1 cellular context compared by ENCODE assay signal in the genomic region with DNA sequence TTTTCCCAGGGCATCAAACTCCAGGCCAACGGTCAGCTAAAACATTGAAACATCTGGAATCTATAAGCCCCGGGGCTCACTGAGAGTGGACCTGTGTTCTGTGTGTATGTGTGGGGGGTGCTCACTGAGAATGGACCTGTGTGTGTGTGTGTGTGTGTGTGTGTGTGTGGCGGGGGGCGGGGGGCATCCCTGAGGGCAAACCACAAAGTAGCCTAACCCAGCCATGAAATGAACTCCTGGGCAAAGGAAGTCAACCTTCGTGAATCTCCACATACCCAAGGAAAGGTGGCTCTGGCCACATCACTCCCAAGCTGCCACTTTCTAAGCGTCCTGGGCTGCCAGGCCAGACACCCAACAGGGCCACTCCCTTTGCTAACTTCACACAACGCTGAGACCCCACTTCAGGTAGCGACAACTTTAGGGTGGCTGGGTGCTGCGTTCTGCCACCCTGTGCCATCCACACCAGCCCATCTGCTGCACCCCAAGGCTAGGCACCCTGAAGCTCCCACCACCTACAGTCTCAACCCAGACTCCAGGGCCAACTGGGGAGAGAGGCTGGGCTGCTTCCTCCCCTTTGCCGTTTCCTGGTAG.
TF ChIP-seq lines count a peak whose summit lies in the region.

No MANE protein-coding gene starts in this region.

TF ChIP-seq in HCT116, 20 proteins besides CTCF, POLR2A, EP300 and RAD21 (continued from another document):
- TF ChIP-seq, protein P1, sequence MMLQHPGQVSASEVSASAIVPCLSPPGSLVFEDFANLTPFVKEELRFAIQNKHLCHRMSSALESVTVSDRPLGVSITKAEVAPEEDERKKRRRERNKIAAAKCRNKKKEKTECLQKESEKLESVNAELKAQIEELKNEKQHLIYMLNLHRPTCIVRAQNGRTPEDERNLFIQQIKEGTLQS (IDR thresholded peaks at IDR 0.05): no peak
- TF ChIP-seq, protein P2, sequence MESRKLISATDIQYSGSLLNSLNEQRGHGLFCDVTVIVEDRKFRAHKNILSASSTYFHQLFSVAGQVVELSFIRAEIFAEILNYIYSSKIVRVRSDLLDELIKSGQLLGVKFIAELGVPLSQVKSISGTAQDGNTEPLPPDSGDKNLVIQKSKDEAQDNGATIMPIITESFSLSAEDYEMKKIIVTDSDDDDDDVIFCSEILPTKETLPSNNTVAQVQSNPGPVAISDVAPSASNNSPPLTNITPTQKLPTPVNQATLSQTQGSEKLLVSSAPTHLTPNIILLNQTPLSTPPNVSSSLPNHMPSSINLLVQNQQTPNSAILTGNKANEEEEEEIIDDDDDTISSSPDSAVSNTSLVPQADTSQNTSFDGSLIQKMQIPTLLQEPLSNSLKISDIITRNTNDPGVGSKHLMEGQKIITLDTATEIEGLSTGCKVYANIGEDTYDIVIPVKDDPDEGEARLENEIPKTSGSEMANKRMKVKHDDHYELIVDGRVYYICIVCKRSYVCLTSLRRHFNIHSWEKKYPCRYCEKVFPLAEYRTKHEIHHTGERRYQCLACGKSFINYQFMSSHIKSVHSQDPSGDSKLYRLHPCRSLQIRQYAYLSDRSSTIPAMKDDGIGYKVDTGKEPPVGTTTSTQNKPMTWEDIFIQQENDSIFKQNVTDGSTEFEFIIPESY (IDR thresholded peaks at IDR 0.05; ENCODE audit: extremely low read depth, insufficient replicate concordance, low read length): no peak
- no peak for TF ChIP-seq SP1 (IDR thresholded peaks at IDR 0.05; ENCODE audit: low read depth)
- no peak for TF ChIP-seq CBX3 (IDR thresholded peaks at IDR 0.05; ENCODE audit: low read depth)
- no peak for TF ChIP-seq FOSL1 (IDR thresholded peaks at IDR 0.05; ENCODE audit: low read depth)
- TF ChIP-seq SIN3A (IDR thresholded peaks at IDR 0.05; ENCODE audit: low read depth): no peak
- TF ChIP-seq ZFX (IDR thresholded peaks at IDR 0.05): no peak
- TF ChIP-seq, protein P3, sequence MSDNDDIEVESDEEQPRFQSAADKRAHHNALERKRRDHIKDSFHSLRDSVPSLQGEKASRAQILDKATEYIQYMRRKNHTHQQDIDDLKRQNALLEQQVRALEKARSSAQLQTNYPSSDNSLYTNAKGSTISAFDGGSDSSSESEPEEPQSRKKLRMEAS (IDR thresholded peaks at IDR 0.05): no peak
- no peak for TF ChIP-seq JUND (IDR thresholded peaks at IDR 0.05)
- no peak for TF ChIP-seq YY1 (IDR thresholded peaks at IDR 0.05; ENCODE audit: extremely low read depth, insufficient replicate concordance, low read depth, low read length)
- TF ChIP-seq EGR1 (IDR thresholded peaks at IDR 0.05; ENCODE audit: low read depth): no peak
- TF ChIP-seq ZNF274 (IDR thresholded peaks at IDR 0.05; ENCODE audit: low read depth, low read length): no peak
- TF ChIP-seq TCF7L2 (IDR thresholded peaks at IDR 0.05; ENCODE audit: borderline replicate concordance, extremely low read depth, insufficient read depth, insufficient read length): no peak
- TF ChIP-seq, protein P4, sequence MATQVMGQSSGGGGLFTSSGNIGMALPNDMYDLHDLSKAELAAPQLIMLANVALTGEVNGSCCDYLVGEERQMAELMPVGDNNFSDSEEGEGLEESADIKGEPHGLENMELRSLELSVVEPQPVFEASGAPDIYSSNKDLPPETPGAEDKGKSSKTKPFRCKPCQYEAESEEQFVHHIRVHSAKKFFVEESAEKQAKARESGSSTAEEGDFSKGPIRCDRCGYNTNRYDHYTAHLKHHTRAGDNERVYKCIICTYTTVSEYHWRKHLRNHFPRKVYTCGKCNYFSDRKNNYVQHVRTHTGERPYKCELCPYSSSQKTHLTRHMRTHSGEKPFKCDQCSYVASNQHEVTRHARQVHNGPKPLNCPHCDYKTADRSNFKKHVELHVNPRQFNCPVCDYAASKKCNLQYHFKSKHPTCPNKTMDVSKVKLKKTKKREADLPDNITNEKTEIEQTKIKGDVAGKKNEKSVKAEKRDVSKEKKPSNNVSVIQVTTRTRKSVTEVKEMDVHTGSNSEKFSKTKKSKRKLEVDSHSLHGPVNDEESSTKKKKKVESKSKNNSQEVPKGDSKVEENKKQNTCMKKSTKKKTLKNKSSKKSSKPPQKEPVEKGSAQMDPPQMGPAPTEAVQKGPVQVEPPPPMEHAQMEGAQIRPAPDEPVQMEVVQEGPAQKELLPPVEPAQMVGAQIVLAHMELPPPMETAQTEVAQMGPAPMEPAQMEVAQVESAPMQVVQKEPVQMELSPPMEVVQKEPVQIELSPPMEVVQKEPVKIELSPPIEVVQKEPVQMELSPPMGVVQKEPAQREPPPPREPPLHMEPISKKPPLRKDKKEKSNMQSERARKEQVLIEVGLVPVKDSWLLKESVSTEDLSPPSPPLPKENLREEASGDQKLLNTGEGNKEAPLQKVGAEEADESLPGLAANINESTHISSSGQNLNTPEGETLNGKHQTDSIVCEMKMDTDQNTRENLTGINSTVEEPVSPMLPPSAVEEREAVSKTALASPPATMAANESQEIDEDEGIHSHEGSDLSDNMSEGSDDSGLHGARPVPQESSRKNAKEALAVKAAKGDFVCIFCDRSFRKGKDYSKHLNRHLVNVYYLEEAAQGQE (IDR thresholded peaks at IDR 0.05; ENCODE audit: low read depth): no peak
- no peak for TF ChIP-seq EZH2 (IDR thresholded peaks at IDR 0.05)
- no peak for TF ChIP-seq CEBPB (IDR thresholded peaks at IDR 0.05; ENCODE audit: low read depth)
- no peak for TF ChIP-seq ELF1 (IDR thresholded peaks at IDR 0.05; ENCODE audit: borderline replicate concordance, low read depth)
- TF ChIP-seq SRF (IDR thresholded peaks at IDR 0.05; ENCODE audit: low read depth): no peak
